ENCODE assay signal across 9 cellular contexts in genomic region chr7:44065431-44066110, GRCh38. TPM values are rescaled to one million over a fixed set of nuclear protein-coding genes. Genes with fewer than 3 reads are reported as not detected.
DNase-seq lines count a peak whose midpoint lies in the region; ATAC-seq and TF ChIP-seq lines count a peak whose summit lies in the region.
"Had no signal": no experiment of that assay in that cellular context is flagged by ENCODE, and none has a peak within 500 bp of the region (broad histone marks: within the 10 kb centered on the region; RNA-seq: fewer than 3 reads in every experiment).

PGAM2 (minus strand) TSS chr7:44065567; CDS start chr7:44065529, 38 bp downstream.

- H3K27ac ChIP-seq in transverse colon, result no peak within 1 kb of the TSS

- peak; percentile 9 for TF ChIP-seq POLR2A in transverse colon (IDR thresholded peaks at IDR 0.05)

- peaks cover 0 to 10% (median 1%) of the 10 kb centered on the region in 4 donors for H3K36me3 ChIP-seq in transverse colon

- no peaks in the 10 kb centered on the region for H3K27me3 ChIP-seq in transverse colon

- H3K9me3 Mint-ChIP-seq in activated T-cell treated with anti-CD3 and anti-CD28 coated beads, Interleukin-2, amount 50 U/mL, for 4 hours, result no peaks in the 10 kb centered on the region
- H3K9me3 Mint-ChIP-seq in T-helper 2 cell treated with Interferon-gamma antibody and Interleukin-4, amounts not matched to agents 5 μg/mL and 100 μg/mL, for 36 hours, result no peaks in the 10 kb centered on the region

- peaks cover 20% of the 10 kb centered on the region for H3K4me1 Mint-ChIP-seq in activated T-cell treated with anti-CD3 and anti-CD28 coated beads, Interleukin-2, amount 50 U/mL, for 4 hours (ENCODE audit: low read depth)
- H3K4me1 Mint-ChIP-seq in T-helper 2 cell treated with Interferon-gamma antibody and Interleukin-4, amounts not matched to agents 5 μg/mL and 100 μg/mL, for 36 hours (ENCODE audit: low read depth), result peaks cover 4% of the 10 kb centered on the region

- TF ChIP-seq CTCF in transverse colon (IDR thresholded peaks at IDR 0.05), result no peak

- no peaks in the 10 kb centered on the region for H3K27me3 Mint-ChIP-seq in activated T-cell treated with anti-CD3 and anti-CD28 coated beads, Interleukin-2, amount 50 U/mL, for 4 hours (ENCODE audit: low read depth)
- no peaks in the 10 kb centered on the region for H3K27me3 Mint-ChIP-seq in T-helper 2 cell treated with Interferon-gamma antibody and Interleukin-4, amounts not matched to agents 5 μg/mL and 100 μg/mL, for 36 hours (ENCODE audit: low read depth)

- H3K36me3 Mint-ChIP-seq in activated T-cell treated with anti-CD3 and anti-CD28 coated beads, Interleukin-2, amount 50 U/mL, for 4 hours (ENCODE audit: insufficient read depth), result peaks cover 3% of the 10 kb centered on the region
- H3K36me3 Mint-ChIP-seq in T-helper 2 cell treated with Interferon-gamma antibody and Interleukin-4, amounts not matched to agents 5 μg/mL and 100 μg/mL, for 36 hours (ENCODE audit: low read depth), result peaks cover 20% of the 10 kb centered on the region

- in situ Hi-C loops in transverse colon (cut with MboI; ENCODE audit: low pct_ligation_motif_present in 1 of 4, low pct_unique_long_range_greater_than_20kb in 1 of 4, low sequenced_read_pairs in 3 of 4), result no loop called here

- intact Hi-C loops in transverse colon (cut with DNase I; ENCODE audit: low total_unique reads), result no loop called here

- no peak for TF ChIP-seq EP300 in transverse colon (IDR thresholded peaks at IDR 0.05; ENCODE audit: low read depth)

- H3K4me3 ChIP-seq in transverse colon, result no peak within 1 kb of the TSS
- H3K4me3 ChIP-seq: lung had no signal

- peak; percentile 71 for DNase-seq in activated CD8-positive, alpha-beta memory T cell treated with anti-CD3 and anti-CD28 coated beads for 24 hours
- no peak for DNase-seq in activated CD8-positive, alpha-beta memory T cell treated with anti-CD3 and anti-CD28 coated beads, Interleukin-2, amount 50 U/mL, for 48 hours
- DNase-seq in activated T-cell treated with anti-CD3 and anti-CD28 coated beads, Interleukin-2, amount 50 U/mL, for 4 hours, result no peak
- DNase-seq in islet precursor cell, result peak; percentile 74
- DNase-seq in transverse colon, result peak; percentile 18
- no peak for DNase-seq in T-helper 2 cell treated with Interferon-gamma antibody and Interleukin-4, amounts not matched to agents 5 μg/mL and 100 μg/mL, for 36 hours (ENCODE audit: low spot score)
- DNase-seq in UCSD-AML1 (lab: John Stamatoyannopoulos, UW; ENCODE audit: unreplicated experiment), result no peak
- DNase-seq in activated effector memory CD4-positive, alpha-beta T cell treated with Interleukin-2 at 50 U/mL for 16 hours, result no peak

- peak; percentile 35 to 40 for ATAC-seq in activated T-cell treated with anti-CD3 and anti-CD28 coated beads, Interleukin-2, amount 50 U/mL, for 4 hours

- no peak within 1 kb of the TSS for H3K4me3 Mint-ChIP-seq in activated T-cell treated with anti-CD3 and anti-CD28 coated beads, Interleukin-2, amount 50 U/mL, for 4 hours
- no peak within 1 kb of the TSS for H3K4me3 Mint-ChIP-seq in T-helper 2 cell treated with Interferon-gamma antibody and Interleukin-4, amounts not matched to agents 5 μg/mL and 100 μg/mL, for 36 hours

- WGBS in transverse colon (ENCODE audit: low coverage in 1 of 2), 2 donors, result 25% methylated on average over 14 of the region's 14 CpGs; no CpG with 5 or more reads in 1 of the 2 donors

- peaks cover 16 to 20% (median 18%) of the 10 kb centered on the region in 4 donors for H3K4me1 ChIP-seq in transverse colon

- no peak within 1 kb of the TSS for H3K27ac Mint-ChIP-seq in T-helper 2 cell treated with Interferon-gamma antibody and Interleukin-4, amounts not matched to agents 5 μg/mL and 100 μg/mL, for 36 hours

- H3K9me3 ChIP-seq in transverse colon, result no peaks in the 10 kb centered on the region

RNA-seq across cellular contexts. Expression of gene PGAM2, which starts in this region (rescaled TPM):
- total RNA-seq in activated T-cell treated with anti-CD3 and anti-CD28 coated beads, Interleukin-2, amount 50 U/mL, for 4 hours, result under 1 TPM in 1 of 3 donors, not detected in 2; 0.24 TPM
- 1 to 10 TPM in 1 of 4 donors, not detected in 3; 9.7 TPM for total RNA-seq in transverse colon

Comparison
In these comparisons a context has a peak if more than half of its experiments do, and no peak if none do; other contexts are left out.
1. DNase-seq: peak in activated CD8-positive, alpha-beta memory T cell treated with anti-CD3 and anti-CD28 coated beads for 24 hours (single experiment), islet precursor cell (single experiment) and transverse colon (single experiment); none in activated CD8-positive, alpha-beta memory T cell treated with anti-CD3 and anti-CD28 coated beads, Interleukin-2, amount 50 U/mL, for 48 hours (single experiment), activated T-cell treated with anti-CD3 and anti-CD28 coated beads, Interleukin-2, amount 50 U/mL, for 4 hours (single experiment), T-helper 2 cell treated with Interferon-gamma antibody and Interleukin-4, amounts not matched to agents 5 μg/mL and 100 μg/mL, for 36 hours (single experiment), UCSD-AML1 (single experiment) and activated effector memory CD4-positive, alpha-beta T cell treated with Interleukin-2 at 50 U/mL for 16 hours (single experiment).
2. Peak in ATAC-seq in activated T-cell treated with anti-CD3 and anti-CD28 coated beads, Interleukin-2, amount 50 U/mL, for 4 hours; RNA of the gene not detected or under 1 TPM.